Comparison of ENCODE assay signal across 8 cellular contexts in genomic region chr10:79347894-79348639, GRCh38. TPM values are rescaled to one million over a fixed set of nuclear protein-coding genes. Genes with fewer than 3 reads are reported as not detected.
DNase-seq lines count a peak whose midpoint lies in the region; ATAC-seq and TF ChIP-seq lines count a peak whose summit lies in the region.

No MANE protein-coding gene starts in this region.

- H4K5ac ChIP-seq in IMR-90 (ENCODE audit: low read depth, low read length) = peak overlapping the region; percentile 75

- ATAC-seq in GM21528 (IDR thresholded peaks at IDR 0.05; ENCODE audit: low FRiP score, unreplicated experiment) (peak; percentile 79), IMR-90 (ENCODE audit: low read depth) (peak; percentile 50)

- in situ Hi-C loops in IMR-90 (cut with MboI; ENCODE audit: low sequenced_read_pairs) = no loop called here

- peak overlapping the region; percentile 84 for H4K91ac ChIP-seq in IMR-90 (ENCODE audit: insufficient read depth, low read depth, low read length)

- H2BK120ac ChIP-seq in IMR-90 (ENCODE audit: low read depth, low read length) = no peak overlapping the region

- peaks cover 37% of the 10 kb centered on the region for H3K36me3 ChIP-seq in IMR-90 (ENCODE audit: control insufficient read depth, insufficient read depth, low read length)

- peak overlapping the region; percentile 82 for H2AK5ac ChIP-seq in IMR-90 (ENCODE audit: low read depth, low read length)

- POLR2A ChIA-PET in IMR-90 (lab: Charles Lee; ENCODE audit: unreplicated experiment) = no interaction called here

- WGBS in IMR-90 (ENCODE audit: extremely low coverage in 2 of 2, insufficient read length in 1 of 2), 2 experiments = 0% methylated on average over 8 of the region's 34 CpGs; no CpG with 5 or more reads in 1 of the 2 experiments

- TF ChIP-seq RAD21 in IMR-90 (IDR thresholded peaks at IDR 0.05; ENCODE audit: low read length) = no peak

- H3K4me2 ChIP-seq in IMR-90 (ENCODE audit: low read depth, low read length) = peak overlapping the region; percentile 97

- peak overlapping the region; percentile 86 for H2AFZ ChIP-seq in IMR-90 (replicated peaks; ENCODE audit: low read length, poor library complexity)

- H3K4ac ChIP-seq in IMR-90 (ENCODE audit: low read depth, low read length) = peak overlapping the region; percentile 79

- peaks cover 18% of the 10 kb centered on the region for H3K9me1 ChIP-seq in IMR-90 (ENCODE audit: insufficient read depth, low read length)

- 0 out of 3 replicates have a peak overlapping the region, but pooled peaks have one; percentile 0 for H2BK15ac ChIP-seq in IMR-90 (ENCODE audit: low read depth, low read length)

- H2BK5ac ChIP-seq in IMR-90 (ENCODE audit: low read depth, low read length, poor library complexity, severe bottlenecking) = peak overlapping the region; percentile 59

- dilution Hi-C loops in IMR-90 (cut with HindIII; ENCODE audit: low sequenced_read_pairs, unreplicated experiment) = no loop called here

- H3K18ac ChIP-seq in IMR-90 (ENCODE audit: low read depth, low read length) = peak overlapping the region; percentile 66; the same call in 1 of the 2 replicates

- H3K9ac ChIP-seq in IMR-90 (ENCODE audit: low read depth, low read length) = peak overlapping the region; percentile 90

- H3K56ac ChIP-seq in IMR-90 (ENCODE audit: extremely low read depth, insufficient read depth, low read length) = peak overlapping the region; percentile 44

- peak overlapping the region; percentile 94 for H3K14ac ChIP-seq in IMR-90 (replicated peaks; ENCODE audit: low read depth, low read length)

- no peak for TF ChIP-seq POLR2A in IMR-90 (IDR thresholded peaks at IDR 0.05; ENCODE audit: low read depth, low read length)

- peaks cover 39% of the 10 kb centered on the region for H4K20me1 ChIP-seq in IMR-90 (ENCODE audit: insufficient read depth, low read length)

- no TSS peak for BruUV-seq in IMR-90 (replicated peaks; lab: Mats Ljungman, UMichigan)

- no peak for TF ChIP-seq CTCF in IMR-90 (conservative IDR thresholded peaks at IDR 0.05; ENCODE audit: low read depth, low read length)
- no peak for TF ChIP-seq CTCF in WI38 (IDR thresholded peaks at IDR 0.05; ENCODE audit: low read depth, low read length)

- peak overlapping the region; percentile 95 for H2AK9ac ChIP-seq in IMR-90 (replicated peaks; ENCODE audit: low read depth, low read length, poor library complexity)

- peaks cover 25 to 42% of the 10 kb centered on the region in 2 experiments for H3K79me1 ChIP-seq in IMR-90 (ENCODE audit: low read depth in 1 of 2, low read length in 2 of 2)

- peak; percentile 48 for DNase-seq in GF-D8 (lab: John Stamatoyannopoulos, UW)
- peak; percentile 69 for DNase-seq in IMR-90
- peak in 14 of 61 donors; percentile 11 to 53 (median 34) for DNase-seq in caudate nucleus (lab: John Stamatoyannopoulos, UW)
- DNase-seq in stimulated activated CD4-positive, alpha-beta T cell treated with anti-CD3 and anti-CD28 coated beads, Interleukin-1b, Interleukin-23, amount 100 ng/mL, for 48 hours = peak; percentile 80
- DNase-seq in globus pallidus (ENCODE audit: low spot score) = no peak

- H3K27ac ChIP-seq in IMR-90 (ENCODE audit: insufficient read depth, low read length) (peak overlapping the region; percentile 70), caudate nucleus (ENCODE audit: low read depth, low read length) (peak overlapping the region; percentile 78), layer of hippocampus (ENCODE audit: low read depth, low read length) (peak overlapping the region; percentile 89)

- H3K27me3 ChIP-seq in IMR-90 (ENCODE audit: control insufficient read depth, insufficient read depth, low read length) (no peaks in the 10 kb centered on the region), layer of hippocampus (ENCODE audit: control insufficient read depth, insufficient read depth, low read length) (no peaks in the 10 kb centered on the region)

- peaks cover 15% of the 10 kb centered on the region for H3K4me1 ChIP-seq in IMR-90 (ENCODE audit: control insufficient read depth, insufficient read depth, low read length)

- peak overlapping the region; percentile 90 for H3K4me3 ChIP-seq in IMR-90 (ENCODE audit: insufficient read depth, low read depth, low read length)
- H3K4me3 ChIP-seq in WI38 (ENCODE audit: low read depth, low read length) = peak overlapping the region; percentile 82

- peak overlapping the region; percentile 89 for H3K23ac ChIP-seq in IMR-90 (ENCODE audit: low read depth, low read length)

- intact Hi-C loops in IMR-90 (cut with micrococcal nuclease) = no loop called here

- CTCF ChIA-PET in IMR-90 (lab: Yijun Ruan, JAX) = no interaction called here

- H2BK20ac ChIP-seq in IMR-90 (ENCODE audit: low read depth, low read length) = no peak overlapping the region

- peak overlapping the region; percentile 86 to 87 for H4K8ac ChIP-seq in IMR-90 (ENCODE audit: low read depth in 2 of 2, low read length in 2 of 2)

- no peaks in the 10 kb centered on the region for H3K9me3 ChIP-seq in IMR-90 (ENCODE audit: control insufficient read depth, insufficient read depth, low read length)

TF ChIP-seq in IMR-90, 13 proteins besides CTCF, POLR2A, EP300 and RAD21:
- TF ChIP-seq MAZ (IDR thresholded peaks at IDR 0.05; ENCODE audit: borderline replicate concordance, low read depth, low read length) (peak; percentile 89), MAFK (IDR thresholded peaks at IDR 0.05; ENCODE audit: low read depth, low read length) (no peak), MXI1 (IDR thresholded peaks at IDR 0.05; ENCODE audit: borderline replicate concordance, low read depth, low read length) (peak; percentile 88), FOS (IDR thresholded peaks at IDR 0.05; ENCODE audit: low read depth, low read length) (no peak), CEBPB (IDR thresholded peaks at IDR 0.05; ENCODE audit: low read depth, low read length) (peak; percentile 94), BHLHE40 (IDR thresholded peaks at IDR 0.05; ENCODE audit: low read depth, low read length) (peak; percentile 55; the same call in 1 of the 2 replicates)
- TF ChIP-seq, protein P1, sequence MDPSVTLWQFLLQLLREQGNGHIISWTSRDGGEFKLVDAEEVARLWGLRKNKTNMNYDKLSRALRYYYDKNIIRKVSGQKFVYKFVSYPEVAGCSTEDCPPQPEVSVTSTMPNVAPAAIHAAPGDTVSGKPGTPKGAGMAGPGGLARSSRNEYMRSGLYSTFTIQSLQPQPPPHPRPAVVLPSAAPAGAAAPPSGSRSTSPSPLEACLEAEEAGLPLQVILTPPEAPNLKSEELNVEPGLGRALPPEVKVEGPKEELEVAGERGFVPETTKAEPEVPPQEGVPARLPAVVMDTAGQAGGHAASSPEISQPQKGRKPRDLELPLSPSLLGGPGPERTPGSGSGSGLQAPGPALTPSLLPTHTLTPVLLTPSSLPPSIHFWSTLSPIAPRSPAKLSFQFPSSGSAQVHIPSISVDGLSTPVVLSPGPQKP (IDR thresholded peaks at IDR 0.05; ENCODE audit: borderline replicate concordance, low read depth, low read length) = no peak
- TF ChIP-seq, protein P2, sequence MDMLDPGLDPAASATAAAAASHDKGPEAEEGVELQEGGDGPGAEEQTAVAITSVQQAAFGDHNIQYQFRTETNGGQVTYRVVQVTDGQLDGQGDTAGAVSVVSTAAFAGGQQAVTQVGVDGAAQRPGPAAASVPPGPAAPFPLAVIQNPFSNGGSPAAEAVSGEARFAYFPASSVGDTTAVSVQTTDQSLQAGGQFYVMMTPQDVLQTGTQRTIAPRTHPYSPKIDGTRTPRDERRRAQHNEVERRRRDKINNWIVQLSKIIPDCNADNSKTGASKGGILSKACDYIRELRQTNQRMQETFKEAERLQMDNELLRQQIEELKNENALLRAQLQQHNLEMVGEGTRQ (IDR thresholded peaks at IDR 0.05; ENCODE audit: low read depth, low read length) = peak; percentile 67

RNA-seq across cellular contexts. Expression of gene PPIF, which starts 0.8 kb away (rescaled TPM):
- total RNA-seq in IMR-90 (2012; rRNA removed) = 29.2 and 29.7 TPM in 2 replicates
- polyA plus RNA-seq in IMR-90 (2012; rRNA removed) = 127 and 130 TPM in 2 replicates
- 113 and 150 TPM in 2 replicates for polyA plus RNA-seq in IMR-90 (2012; cell fraction: cytosol; rRNA removed)
- polyA plus RNA-seq in IMR-90 (2012; cell fraction: nucleus; rRNA removed; ENCODE audit: low replicate concordance) = 205 and 248 TPM in 2 replicates
